Comparison of ENCODE assay signal across 2 cellular contexts in genomic region chr11:123696183-123696582, GRCh38.
TF ChIP-seq lines count a peak whose summit lies in the region.

No MANE protein-coding gene starts in this region.

TF ChIP-seq in HepG2, 621 proteins besides CTCF, POLR2A, EP300 and RAD21:
- TF ChIP-seq TIGD3 (CRISPR knock-in tag; IDR thresholded peaks at IDR 0.05; ENCODE audit: borderline replicate concordance) (no peak), ATF7 (IDR thresholded peaks at IDR 0.05) (0 out of 2 replicates have a peak, but pooled peaks have one; percentile 8), ATF7 (CRISPR knock-in tag; IDR thresholded peaks at IDR 0.05) (no peak), TFE3 (CRISPR knock-in tag; IDR thresholded peaks at IDR 0.05) (no peak)

TF ChIP-seq in WTC11, 78 proteins besides CTCF, POLR2A, EP300 and RAD21:
- TF ChIP-seq MXD4 (CRISPR knock-in tag; IDR thresholded peaks at IDR 0.05; ENCODE audit: borderline replicate concordance) (no peak), TEAD4 (CRISPR knock-in tag; IDR thresholded peaks at IDR 0.05) (no peak), IRF2 (CRISPR knock-in tag; IDR thresholded peaks at IDR 0.05; ENCODE audit: borderline replicate concordance, low read depth) (no peak), ZNF121 (CRISPR knock-in tag; IDR thresholded peaks at IDR 0.05) (no peak), TCF7 (CRISPR knock-in tag; IDR thresholded peaks at IDR 0.05; ENCODE audit: low read depth) (no peak), PRRX2 (CRISPR knock-in tag; IDR thresholded peaks at IDR 0.05) (no peak), CDX4 (CRISPR knock-in tag; IDR thresholded peaks at IDR 0.05; ENCODE audit: borderline replicate concordance) (no peak), RORB (CRISPR knock-in tag; IDR thresholded peaks at IDR 0.05) (no peak), FOXP4 (CRISPR knock-in tag; IDR thresholded peaks at IDR 0.05) (no peak), ZNF416 (CRISPR knock-in tag; IDR thresholded peaks at IDR 0.05) (no peak), MAX (CRISPR knock-in tag; IDR thresholded peaks at IDR 0.05) (no peak), FOXK1 (CRISPR knock-in tag; IDR thresholded peaks at IDR 0.05) (no peak), ATF3 (CRISPR knock-in tag; conservative IDR thresholded peaks at IDR 0.05) (no peak), GABPB1 (CRISPR knock-in tag; IDR thresholded peaks at IDR 0.05) (no peak), ZNF232 (CRISPR knock-in tag; IDR thresholded peaks at IDR 0.05) (no peak), ZNF396 (CRISPR knock-in tag; IDR thresholded peaks at IDR 0.05; ENCODE audit: borderline replicate concordance) (no peak), NR3C1 (CRISPR knock-in tag; conservative IDR thresholded peaks at IDR 0.05; ENCODE audit: low read depth) (no peak)
TF ChIP-seq in WTC11: peak in this region for 0.
